9 cellular contexts compared by ENCODE assay signal in genomic region chr5:106094128-106094726, GRCh38.
DNase-seq lines count a peak whose midpoint lies in the region; TF ChIP-seq lines count a peak whose summit lies in the region.
"Had no signal": no experiment of that assay in that cellular context is flagged by ENCODE, and none has a peak within 500 bp of the region (broad histone marks: within the 10 kb centered on the region; RNA-seq: fewer than 3 reads in every experiment).

No MANE protein-coding gene starts in this region.

- H3K4me1 Mint-ChIP-seq in chondrocyte (ENCODE audit: low read depth): peaks cover 16% of the 10 kb centered on the region
- H3K4me1 Mint-ChIP-seq in activated naive CD4-positive, alpha-beta T cell treated with anti-CD3 and anti-CD28 coated beads, Interleukin-2, amount 10 ng/mL, durations not matched to agents 7 days and 5 days: no peaks in the 10 kb centered on the region
- H3K4me1 Mint-ChIP-seq in endodermal cell: peaks cover 2% of the 10 kb centered on the region

- H3K27ac Mint-ChIP-seq in chondrocyte (ENCODE audit: unreplicated experiment) (peak overlapping the region; percentile 22), endodermal cell (no peak overlapping the region)
- no peak overlapping the region for H3K27ac Mint-ChIP-seq in activated naive CD4-positive, alpha-beta T cell treated with anti-CD3 and anti-CD28 coated beads, Interleukin-2, amount 10 ng/mL, durations not matched to agents 7 days and 5 days
- H3K27ac Mint-ChIP-seq: T-helper 1 cell treated with Interleukin-12 subunit alpha and Interleukin-12 subunit beta and Interleukin-4 antibody, amounts not matched to agents 30 μg/mL and 1 μg/mL, for 36 hours had no signal

- no peaks in the 10 kb centered on the region for H3K9me3 Mint-ChIP-seq in chondrocyte (ENCODE audit: low read depth)
- peaks cover 3% of the 10 kb centered on the region for H3K9me3 Mint-ChIP-seq in activated naive CD4-positive, alpha-beta T cell treated with anti-CD3 and anti-CD28 coated beads, Interleukin-2, amount 10 ng/mL, durations not matched to agents 7 days and 5 days
- H3K9me3 Mint-ChIP-seq in endodermal cell: no peaks in the 10 kb centered on the region
- H3K9me3 Mint-ChIP-seq: T-helper 1 cell treated with Interleukin-12 subunit alpha and Interleukin-12 subunit beta and Interleukin-4 antibody, amounts not matched to agents 30 μg/mL and 1 μg/mL, for 36 hours had no signal

- H3K27ac ChIP-seq in endodermal cell (ENCODE audit: low read depth, low read length): no peak overlapping the region

- CTCF ChIA-PET in activated naive CD4-positive, alpha-beta T cell treated with anti-CD3 and anti-CD28 coated beads, Interleukin-2, amount 10 ng/mL, durations not matched to agents 7 days and 5 days (lab: Charles Lee): no interaction called here

- no peak overlapping the region for H3K9ac ChIP-seq in endodermal cell (ENCODE audit: extremely low read depth, low read length, poor library complexity, severe bottlenecking)

- H3K4me3 ChIP-seq in skeletal muscle cell (ENCODE audit: low read depth, low read length) (no peak overlapping the region), endodermal cell (ENCODE audit: low read length) (no peak overlapping the region)

- no peaks in the 10 kb centered on the region for H3K36me3 Mint-ChIP-seq in chondrocyte (ENCODE audit: low read depth)
- H3K36me3 Mint-ChIP-seq in activated naive CD4-positive, alpha-beta T cell treated with anti-CD3 and anti-CD28 coated beads, Interleukin-2, amount 10 ng/mL, durations not matched to agents 7 days and 5 days: no peaks in the 10 kb centered on the region
- no peaks in the 10 kb centered on the region for H3K36me3 Mint-ChIP-seq in endodermal cell (ENCODE audit: low read depth)

- no peak for TF ChIP-seq CTCF in chondrocyte (IDR thresholded peaks at IDR 0.05)
- no peak for TF ChIP-seq CTCF in endodermal cell (conservative IDR thresholded peaks at IDR 0.05)

- intact Hi-C loops in posterior vena cava (cut with DNase I): no loop called here

- peaks cover 3% of the 10 kb centered on the region for H3K4me1 ChIP-seq in endodermal cell (ENCODE audit: control insufficient read depth, insufficient read depth, low read length)

- H3K9me3 ChIP-seq in endodermal cell (ENCODE audit: control insufficient read depth, low read length): no peaks in the 10 kb centered on the region

- DNase-seq in LHCN-M2 (ENCODE audit: low read depth) (peak; percentile 21), NCI-H526 (lab: John Stamatoyannopoulos, UW) (peak; percentile 77 to 80), chondrocyte (ENCODE audit: low spot score) (no peak), skeletal muscle cell (ENCODE audit: low read depth) (peak; percentile 4), posterior vena cava (ENCODE audit: low spot score) (no peak), endodermal cell (no peak)
- no peak for DNase-seq in activated naive CD4-positive, alpha-beta T cell treated with anti-CD3 and anti-CD28 coated beads, Interleukin-2, amount 10 ng/mL, durations not matched to agents 7 days and 5 days
- DNase-seq in activated CD4-positive, alpha-beta T cell treated with anti-CD3 and anti-CD28 coated beads for 48 hours: no peak

- H3K27me3 Mint-ChIP-seq in chondrocyte (ENCODE audit: low read depth) (no peaks in the 10 kb centered on the region), endodermal cell (ENCODE audit: insufficient read depth) (no peaks in the 10 kb centered on the region)
- no peaks in the 10 kb centered on the region for H3K27me3 Mint-ChIP-seq in activated naive CD4-positive, alpha-beta T cell treated with anti-CD3 and anti-CD28 coated beads, Interleukin-2, amount 10 ng/mL, durations not matched to agents 7 days and 5 days

- no peaks in the 10 kb centered on the region for H3K36me3 ChIP-seq in endodermal cell (ENCODE audit: control insufficient read depth, insufficient read depth, low read length)

- no peaks in the 10 kb centered on the region for H3K27me3 ChIP-seq in endodermal cell (ENCODE audit: control insufficient read depth, insufficient read depth, low read length, poor library complexity, severe bottlenecking)

- 89 to 91% methylated on average over 1 to 5 of the region's 5 CpGs for WGBS in endodermal cell (ENCODE audit: insufficient coverage in 1 of 2, insufficient read length in 1 of 2), 2 experiments

- H3K4me3 Mint-ChIP-seq in chondrocyte (ENCODE audit: unreplicated experiment) (no peak overlapping the region), endodermal cell (no peak overlapping the region)
- H3K4me3 Mint-ChIP-seq in activated naive CD4-positive, alpha-beta T cell treated with anti-CD3 and anti-CD28 coated beads, Interleukin-2, amount 10 ng/mL, durations not matched to agents 7 days and 5 days: no peak overlapping the region
- H3K4me3 Mint-ChIP-seq: T-helper 1 cell treated with Interleukin-12 subunit alpha and Interleukin-12 subunit beta and Interleukin-4 antibody, amounts not matched to agents 30 μg/mL and 1 μg/mL, for 36 hours had no signal

Comparison
In these comparisons a context has a peak if more than half of its experiments do, and no peak if none do; other contexts are left out.
1. DNase-seq: peak in LHCN-M2 (single experiment), NCI-H526 (2 of 2) and skeletal muscle cell (single experiment); none in chondrocyte (single experiment), activated naive CD4-positive, alpha-beta T cell treated with anti-CD3 and anti-CD28 coated beads, Interleukin-2, amount 10 ng/mL, durations not matched to agents 7 days and 5 days (single experiment), posterior vena cava (single experiment), activated CD4-positive, alpha-beta T cell treated with anti-CD3 and anti-CD28 coated beads for 48 hours (single experiment) and endodermal cell (single experiment).